In genomic region chr14:88323520-88324199, GRCh38 we compare ENCODE assay signal across 8 cellular contexts. TPM values are rescaled to one million over a fixed set of nuclear protein-coding genes. Genes with fewer than 3 reads are reported as not detected.
DNase-seq lines count a peak whose midpoint lies in the region; ATAC-seq and TF ChIP-seq lines count a peak whose summit lies in the region.

No MANE protein-coding gene starts in this region.

- H3K36me3 ChIP-seq in neural cell (ENCODE audit: insufficient read depth, low read length) = no peaks in the 10 kb centered on the region
- no peaks in the 10 kb centered on the region for H3K36me3 ChIP-seq in CD8-positive, alpha-beta T cell (ENCODE audit: insufficient read depth, low read length)

- no peaks in the 10 kb centered on the region for H3K36me3 Mint-ChIP-seq in Calu3 (ENCODE audit: insufficient read depth, unreplicated experiment)
- no peaks in the 10 kb centered on the region for H3K36me3 Mint-ChIP-seq in CD8-positive, alpha-beta T cell

- no peaks in the 10 kb centered on the region for H3K27me3 Mint-ChIP-seq in Calu3 (ENCODE audit: unreplicated experiment)
- H3K27me3 Mint-ChIP-seq in CD8-positive, alpha-beta T cell (ENCODE audit: low read depth) = peaks cover 45% of the 10 kb centered on the region

- H3K4me2 ChIP-seq in neural cell (ENCODE audit: low read length) = peak overlapping the region; percentile 71

- no peak for TF ChIP-seq CTCF in Calu3 (IDR thresholded peaks at IDR 0.05; ENCODE audit: unreplicated experiment)
- TF ChIP-seq CTCF in choroid plexus epithelial cell (conservative IDR thresholded peaks at IDR 0.05; ENCODE audit: low read depth, low read length) = no peak
- no peak for TF ChIP-seq CTCF in neural cell (IDR thresholded peaks at IDR 0.05; ENCODE audit: poor library complexity, severe bottlenecking)
- no peak for TF ChIP-seq CTCF in CD8-positive, alpha-beta T cell (IDR thresholded peaks at IDR 0.05)

- H3K9me3 ChIP-seq in neural cell (ENCODE audit: low read length) = no peaks in the 10 kb centered on the region
- no peaks in the 10 kb centered on the region for H3K9me3 ChIP-seq in CD8-positive, alpha-beta T cell (ENCODE audit: low read length)

- H3K27ac Mint-ChIP-seq in Calu3 (ENCODE audit: unreplicated experiment) = no peak overlapping the region
- no peak overlapping the region for H3K27ac Mint-ChIP-seq in CD8-positive, alpha-beta T cell

- intact Hi-C loops in Calu3 (cut with micrococcal nuclease; ENCODE audit: unreplicated experiment) = no loop called here
- intact Hi-C loops in CD8-positive, alpha-beta T cell (cut with DNase I, micrococcal nuclease) = no loop called here

- peaks cover 7% of the 10 kb centered on the region for H3K4me1 Mint-ChIP-seq in Calu3 (ENCODE audit: low read depth, unreplicated experiment)
- peaks cover 4% of the 10 kb centered on the region for H3K4me1 Mint-ChIP-seq in CD8-positive, alpha-beta T cell (ENCODE audit: low read depth)

- POLR2A ChIA-PET in CD8-positive, alpha-beta T cell (lab: Charles Lee) = no interaction called here

- peak overlapping the region; percentile 92 for H3K9ac ChIP-seq in neural cell (ENCODE audit: low read length)

- ATAC-seq in GM18870 (IDR thresholded peaks at IDR 0.05; ENCODE audit: unreplicated experiment) (peak; percentile 64), HG02981 (IDR thresholded peaks at IDR 0.05; ENCODE audit: unreplicated experiment) (peak; percentile 84)
- no peak for ATAC-seq in CD8-positive, alpha-beta T cell

- peaks cover 19% of the 10 kb centered on the region for H3K27me3 ChIP-seq in neural cell (ENCODE audit: insufficient read depth, low read depth, low read length)
- peaks cover 9% of the 10 kb centered on the region for H3K27me3 ChIP-seq in CD8-positive, alpha-beta T cell (ENCODE audit: insufficient read depth, low read length)

- H3K9me2 ChIP-seq in neural cell (ENCODE audit: insufficient read depth, low read length) = no peaks in the 10 kb centered on the region

- H2AFZ ChIP-seq in neural cell (ENCODE audit: low read depth, low read length) = peak overlapping the region; percentile 51

- no peak for TF ChIP-seq EP300 in neural cell (conservative IDR thresholded peaks at IDR 0.05; ENCODE audit: poor library complexity, severe bottlenecking)

- H3K4me1 ChIP-seq in CD8-positive, alpha-beta T cell (ENCODE audit: insufficient read depth, low read length) = no peaks in the 10 kb centered on the region

- peak overlapping the region; percentile 72 for H3K4me3 Mint-ChIP-seq in Calu3 (ENCODE audit: low read depth, unreplicated experiment)
- no peak overlapping the region for H3K4me3 Mint-ChIP-seq in CD8-positive, alpha-beta T cell

- no peak for TF ChIP-seq RAD21 in neural cell (conservative IDR thresholded peaks at IDR 0.05)

- peak overlapping the region; percentile 77 for H3K27ac ChIP-seq in neural cell (ENCODE audit: low read length)
- H3K27ac ChIP-seq in CD8-positive, alpha-beta T cell (ENCODE audit: low read depth, low read length) = no peak overlapping the region

- H3K79me2 ChIP-seq in neural cell (replicated peaks; ENCODE audit: insufficient read depth, low read length) = peaks cover 22% of the 10 kb centered on the region

- no TSS peak for BruUV-seq in Calu3 (replicated peaks; lab: Mats Ljungman, UMichigan)

- H3K4me3 ChIP-seq in choroid plexus epithelial cell (ENCODE audit: low read depth, low read length) (no peak overlapping the region), neural cell (ENCODE audit: low read length) (peak overlapping the region; percentile 89)
- H3K4me3 ChIP-seq in CD8-positive, alpha-beta T cell (ENCODE audit: low read depth, low read length) = no peak overlapping the region

- no peaks in the 10 kb centered on the region for H3K9me3 Mint-ChIP-seq in Calu3 (ENCODE audit: low read depth, unreplicated experiment)
- H3K9me3 Mint-ChIP-seq in CD8-positive, alpha-beta T cell = no peaks in the 10 kb centered on the region

- CTCF ChIA-PET in Calu3 (lab: Charles Lee) = no interaction called here
- CTCF ChIA-PET in CD8-positive, alpha-beta T cell (lab: Charles Lee) = no interaction called here

- DNase-seq in Calu3 (peak; percentile 6), NCI-H69 (lab: John Stamatoyannopoulos, UW) (peak; percentile 89), choroid plexus epithelial cell (ENCODE audit: low read depth) (peak; percentile 24), T-helper 9 cell (no peak)
- no peak for DNase-seq in CD8-positive, alpha-beta T cell

- no peaks in the 10 kb centered on the region for H4K20me1 ChIP-seq in neural cell (ENCODE audit: insufficient read depth)

- peaks cover 4% of the 10 kb centered on the region for H3F3A ChIP-seq in neural cell (ENCODE audit: insufficient read depth, low read length, poor library complexity, severe bottlenecking)

TF ChIP-seq in neural cell, 6 proteins besides CTCF, POLR2A, EP300 and RAD21:
- TF ChIP-seq MXI1 (conservative IDR thresholded peaks at IDR 0.05; ENCODE audit: poor library complexity, severe bottlenecking) (peak; percentile 24), EZH2 (IDR thresholded peaks at IDR 0.05; ENCODE audit: borderline replicate concordance, insufficient read depth, low read length, poor library complexity, severe bottlenecking) (no peak)

RNA-seq across cellular contexts. Expression of gene KCNK10, which starts 0.6 kb away (rescaled TPM):
- total RNA-seq in Calu3 (2022) = not detected in 2 replicates
- polyA plus RNA-seq in neural cell = 6.9 and 7.0 TPM in 2 replicates
- 24.6 and 31.7 TPM in 2 replicates for polyA minus RNA-seq in neural cell
- total RNA-seq in CD8-positive, alpha-beta T cell = not detected

Comparison
In these comparisons a context has a peak if more than half of its experiments do, and no peak if none do; other contexts are left out.
1. DNase-seq: peak in Calu3 (single experiment), NCI-H69 (single experiment) and choroid plexus epithelial cell (single experiment); none in T-helper 9 cell (single experiment) and CD8-positive, alpha-beta T cell (0 of 7).